In genomic region chr16:89560413-89561194, GRCh38 we compare ENCODE assay signal across 1 cellular context.
TF ChIP-seq lines count a peak whose summit lies in the region.

RPL13 (plus strand) TSS chr16:89560682; CDS start chr16:89560960, 278 bp downstream.

TF ChIP-seq in GM12878, 131 proteins besides CTCF, POLR2A, EP300 and RAD21 (continued from another document and continues in another):
- TF ChIP-seq MXI1 (IDR thresholded peaks at IDR 0.05; ENCODE audit: low read depth, low read length) = peak; percentile 89
- TF ChIP-seq RB1 (IDR thresholded peaks at IDR 0.05; ENCODE audit: borderline replicate concordance) = peak; percentile 60; the same call in 1 of the 2 replicates
- no peak for TF ChIP-seq WRNIP1 (IDR thresholded peaks at IDR 0.05; ENCODE audit: borderline replicate concordance, low read depth, low read length)
- peak; percentile 95; the same call in 1 of the 2 replicates for TF ChIP-seq CBFB (IDR thresholded peaks at IDR 0.05; ENCODE audit: low read depth)
- peak; percentile 97 for TF ChIP-seq ZNF687 (IDR thresholded peaks at IDR 0.05)
- no peak for TF ChIP-seq ZBTB33 (IDR thresholded peaks at IDR 0.05)
- TF ChIP-seq RELB (IDR thresholded peaks at IDR 0.05; ENCODE audit: low read depth) = peak; percentile 45; the same call in 1 of the 2 replicates
- peak; percentile 52 for TF ChIP-seq USF1 (IDR thresholded peaks at IDR 0.05; ENCODE audit: borderline replicate concordance, extremely low read length, insufficient read depth, low read depth, low read length)
- peak; percentile 95 for TF ChIP-seq RBBP5 (conservative IDR thresholded peaks at IDR 0.05)
- no peak for TF ChIP-seq ELK1 (IDR thresholded peaks at IDR 0.05; ENCODE audit: low read depth, low read length)
- TF ChIP-seq USF2 (IDR thresholded peaks at IDR 0.05; ENCODE audit: borderline replicate concordance, low read depth, low read length) = no peak
- no peak for TF ChIP-seq ZNF592 (IDR thresholded peaks at IDR 0.05)
- peak; percentile 88; the same call in 1 of the 2 replicates for TF ChIP-seq DPF2 (IDR thresholded peaks at IDR 0.05)
- TF ChIP-seq FOXK2 (IDR thresholded peaks at IDR 0.05) = peak; percentile 76
- TF ChIP-seq ZNF207 (IDR thresholded peaks at IDR 0.05; ENCODE audit: borderline replicate concordance) = peak; percentile 68; the same call in 1 of the 2 replicates
- TF ChIP-seq RELA (IDR thresholded peaks at IDR 0.05; ENCODE audit: borderline replicate concordance, partially characterized antibody) = peak; percentile 11
- 0 out of 2 replicates have a peak, but pooled peaks have one; percentile 21 for TF ChIP-seq CBX5 (IDR thresholded peaks at IDR 0.05; ENCODE audit: low read depth)
- TF ChIP-seq ZBTB40 (IDR thresholded peaks at IDR 0.05; ENCODE audit: borderline replicate concordance) = peak; percentile 77
- TF ChIP-seq ASH2L (IDR thresholded peaks at IDR 0.05; ENCODE audit: borderline replicate concordance, low read depth) = no peak; the same call in 1 of the 2 replicates
- no peak for TF ChIP-seq E2F8 (IDR thresholded peaks at IDR 0.05; ENCODE audit: low read depth, partially characterized antibody)
- TF ChIP-seq HSF1 (IDR thresholded peaks at IDR 0.05; ENCODE audit: low read depth, low read length) = no peak
- peak; percentile 21 for TF ChIP-seq BCL3 (IDR thresholded peaks at IDR 0.05; ENCODE audit: borderline replicate concordance, insufficient read depth, low read depth, low read length, poor library complexity, severe bottlenecking)
- TF ChIP-seq TBL1XR1 (IDR thresholded peaks at IDR 0.05; ENCODE audit: low read depth, low read length) = no peak; the same call in 1 of the 2 replicates
